Comparison of ENCODE assay signal across 1 cellular context in genomic region chr6:84547341-84547794, GRCh38.
TF ChIP-seq lines count a peak whose summit lies in the region.

No MANE protein-coding gene starts in this region.

TF ChIP-seq in K562, 482 proteins besides CTCF, POLR2A, EP300 and RAD21 (continued from another document and continues in another):
- TF ChIP-seq, protein P1, sequence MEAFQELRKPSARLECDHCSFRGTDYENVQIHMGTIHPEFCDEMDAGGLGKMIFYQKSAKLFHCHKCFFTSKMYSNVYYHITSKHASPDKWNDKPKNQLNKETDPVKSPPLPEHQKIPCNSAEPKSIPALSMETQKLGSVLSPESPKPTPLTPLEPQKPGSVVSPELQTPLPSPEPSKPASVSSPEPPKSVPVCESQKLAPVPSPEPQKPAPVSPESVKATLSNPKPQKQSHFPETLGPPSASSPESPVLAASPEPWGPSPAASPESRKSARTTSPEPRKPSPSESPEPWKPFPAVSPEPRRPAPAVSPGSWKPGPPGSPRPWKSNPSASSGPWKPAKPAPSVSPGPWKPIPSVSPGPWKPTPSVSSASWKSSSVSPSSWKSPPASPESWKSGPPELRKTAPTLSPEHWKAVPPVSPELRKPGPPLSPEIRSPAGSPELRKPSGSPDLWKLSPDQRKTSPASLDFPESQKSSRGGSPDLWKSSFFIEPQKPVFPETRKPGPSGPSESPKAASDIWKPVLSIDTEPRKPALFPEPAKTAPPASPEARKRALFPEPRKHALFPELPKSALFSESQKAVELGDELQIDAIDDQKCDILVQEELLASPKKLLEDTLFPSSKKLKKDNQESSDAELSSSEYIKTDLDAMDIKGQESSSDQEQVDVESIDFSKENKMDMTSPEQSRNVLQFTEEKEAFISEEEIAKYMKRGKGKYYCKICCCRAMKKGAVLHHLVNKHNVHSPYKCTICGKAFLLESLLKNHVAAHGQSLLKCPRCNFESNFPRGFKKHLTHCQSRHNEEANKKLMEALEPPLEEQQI (IDR thresholded peaks at IDR 0.05), result 0 out of 2 replicates have a peak, but pooled peaks have one; percentile 46
- TF ChIP-seq TARDBP (IDR thresholded peaks at IDR 0.05) (peak; percentile 84), SMARCB1 (IDR thresholded peaks at IDR 0.05; ENCODE audit: insufficient read length, low read depth) (no peak), LCOR (CRISPR knock-in tag; IDR thresholded peaks at IDR 0.05) (no peak), KDM1A (IDR thresholded peaks at IDR 0.05) (peak; percentile 99), CREM (IDR thresholded peaks at IDR 0.05; ENCODE audit: low read depth) (peak; percentile 66), ZNF589 (CRISPR knock-in tag; IDR thresholded peaks at IDR 0.05; ENCODE audit: low read depth) (peak; percentile 92), ATF7 (IDR thresholded peaks at IDR 0.05) (peak; percentile 73), ZKSCAN8 (CRISPR knock-in tag; IDR thresholded peaks at IDR 0.05) (peak; percentile 24; the same call in 1 of the 2 replicates), NFE2 (IDR thresholded peaks at IDR 0.05; ENCODE audit: low read depth) (peak; percentile 91), MYC (IDR thresholded peaks at IDR 0.05; ENCODE audit: low read depth, low read length) (peak; percentile 43; the same call in 1 of the 2 replicates), MYC (CRISPR knock-in tag; IDR thresholded peaks at IDR 0.05; ENCODE audit: borderline replicate concordance, low read depth) (no peak), CBFA2T3 (IDR thresholded peaks at IDR 0.05) (peak; percentile 96), ZNF436 (CRISPR knock-in tag; IDR thresholded peaks at IDR 0.05) (no peak), ESRRA (IDR thresholded peaks at IDR 0.05; ENCODE audit: borderline replicate concordance, low read depth) (peak; percentile 97; the same call in 1 of the 2 replicates), TEAD1 (CRISPR knock-in tag; IDR thresholded peaks at IDR 0.05) (peak in 1 of 2 experiments; percentile 97; a peak in 2 of 4 replicates), ZBTB17 (CRISPR knock-in tag; IDR thresholded peaks at IDR 0.05) (peak; percentile 85), SNRNP70 (optimal IDR thresholded peaks at IDR 0.05; ENCODE audit: low read depth, low read length) (no peak), SREBF2 (CRISPR knock-in tag; IDR thresholded peaks at IDR 0.05) (no peak), MECOM (CRISPR knock-in tag; IDR thresholded peaks at IDR 0.05) (peak; percentile 55; the same call in 1 of the 2 replicates), ZEB2 (IDR thresholded peaks at IDR 0.05) (peak; percentile 98), NCOA2 (IDR thresholded peaks at IDR 0.05; ENCODE audit: partially characterized antibody in 2 of 2) (peak in 1 of 2 experiments; percentile 71), STAT5B (CRISPR knock-in tag; IDR thresholded peaks at IDR 0.05) (no peak), ZNF766 (CRISPR knock-in tag; conservative IDR thresholded peaks at IDR 0.05) (peak; percentile 89), ZNF384 (IDR thresholded peaks at IDR 0.05; ENCODE audit: low read depth, low read length) (no peak), MAFG (tag; conservative IDR thresholded peaks at IDR 0.05) (peak; percentile 92), FOSL1 (tag; conservative IDR thresholded peaks at IDR 0.05) (peak; percentile 99), CEBPG (CRISPR knock-in tag; IDR thresholded peaks at IDR 0.05) (no peak), CEBPG (tag; conservative IDR thresholded peaks at IDR 0.05 in 1 of 2, IDR thresholded peaks at IDR 0.05 in 1 of 2) (peak in 1 of 2 experiments; percentile 41; a peak in 3 of 4 replicates), ELF2 (CRISPR knock-in tag; IDR thresholded peaks at IDR 0.05) (no peak), MTA1 (IDR thresholded peaks at IDR 0.05; ENCODE audit: borderline replicate concordance) (peak; percentile 88; the same call in 1 of the 2 replicates), TAF9B (IDR thresholded peaks at IDR 0.05; ENCODE audit: partially characterized antibody) (no peak), CBFA2T2 (conservative IDR thresholded peaks at IDR 0.05) (peak; percentile 93), SMARCE1 (IDR thresholded peaks at IDR 0.05) (peak; percentile 98), SMARCA4 (IDR thresholded peaks at IDR 0.05) (peak; percentile 96), MTA2 (IDR thresholded peaks at IDR 0.05; ENCODE audit: low read depth) (peak; percentile 91), TCF3 (CRISPR knock-in tag; IDR thresholded peaks at IDR 0.05) (peak; percentile 91), CBX3 (IDR thresholded peaks at IDR 0.05; ENCODE audit: borderline replicate concordance in 1 of 2, low read length in 2 of 2) (0 out of 3 replicates have a peak, but pooled peaks of 1 of the 2 experiments have one; percentile 40), HMG20A (CRISPR knock-in tag; conservative IDR thresholded peaks at IDR 0.05) (peak; percentile 90), ZNF717 (CRISPR knock-in tag; IDR thresholded peaks at IDR 0.05) (no peak), CLOCK (CRISPR knock-in tag; IDR thresholded peaks at IDR 0.05; ENCODE audit: borderline replicate concordance) (0 out of 2 replicates have a peak, but pooled peaks have one; percentile 57), RAD51 (IDR thresholded peaks at IDR 0.05; ENCODE audit: borderline replicate concordance, low read depth) (peak; percentile 72), PATZ1 (CRISPR knock-in tag; IDR thresholded peaks at IDR 0.05; ENCODE audit: borderline replicate concordance) (0 out of 2 replicates have a peak, but pooled peaks have one; percentile 66), CBFB (CRISPR knock-in tag; IDR thresholded peaks at IDR 0.05) (peak; percentile 89; the same call in 1 of the 2 replicates), ZNF316 (IDR thresholded peaks at IDR 0.05) (peak; percentile 75), PYGO2 (tag; IDR thresholded peaks at IDR 0.05) (peak; percentile 91), NBN (IDR thresholded peaks at IDR 0.05; ENCODE audit: low read depth) (peak; percentile 84; the same call in 1 of the 2 replicates)
- TF ChIP-seq, protein P2, sequence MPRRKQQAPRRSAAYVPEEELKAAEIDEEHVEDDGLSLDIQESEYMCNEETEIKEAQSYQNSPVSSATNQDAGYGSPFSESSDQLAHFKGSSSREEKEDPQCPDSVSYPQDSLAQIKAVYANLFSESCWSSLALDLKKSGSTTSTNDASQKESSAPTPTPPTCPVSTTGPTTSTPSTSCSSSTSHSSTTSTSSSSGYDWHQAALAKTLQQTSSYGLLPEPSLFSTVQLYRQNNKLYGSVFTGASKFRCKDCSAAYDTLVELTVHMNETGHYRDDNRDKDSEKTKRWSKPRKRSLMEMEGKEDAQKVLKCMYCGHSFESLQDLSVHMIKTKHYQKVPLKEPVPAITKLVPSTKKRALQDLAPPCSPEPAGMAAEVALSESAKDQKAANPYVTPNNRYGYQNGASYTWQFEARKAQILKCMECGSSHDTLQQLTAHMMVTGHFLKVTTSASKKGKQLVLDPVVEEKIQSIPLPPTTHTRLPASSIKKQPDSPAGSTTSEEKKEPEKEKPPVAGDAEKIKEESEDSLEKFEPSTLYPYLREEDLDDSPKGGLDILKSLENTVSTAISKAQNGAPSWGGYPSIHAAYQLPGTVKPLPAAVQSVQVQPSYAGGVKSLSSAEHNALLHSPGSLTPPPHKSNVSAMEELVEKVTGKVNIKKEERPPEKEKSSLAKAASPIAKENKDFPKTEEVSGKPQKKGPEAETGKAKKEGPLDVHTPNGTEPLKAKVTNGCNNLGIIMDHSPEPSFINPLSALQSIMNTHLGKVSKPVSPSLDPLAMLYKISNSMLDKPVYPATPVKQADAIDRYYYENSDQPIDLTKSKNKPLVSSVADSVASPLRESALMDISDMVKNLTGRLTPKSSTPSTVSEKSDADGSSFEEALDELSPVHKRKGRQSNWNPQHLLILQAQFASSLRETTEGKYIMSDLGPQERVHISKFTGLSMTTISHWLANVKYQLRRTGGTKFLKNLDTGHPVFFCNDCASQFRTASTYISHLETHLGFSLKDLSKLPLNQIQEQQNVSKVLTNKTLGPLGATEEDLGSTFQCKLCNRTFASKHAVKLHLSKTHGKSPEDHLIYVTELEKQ (CRISPR knock-in tag; IDR thresholded peaks at IDR 0.05), result no peak
- TF ChIP-seq, protein P3, sequence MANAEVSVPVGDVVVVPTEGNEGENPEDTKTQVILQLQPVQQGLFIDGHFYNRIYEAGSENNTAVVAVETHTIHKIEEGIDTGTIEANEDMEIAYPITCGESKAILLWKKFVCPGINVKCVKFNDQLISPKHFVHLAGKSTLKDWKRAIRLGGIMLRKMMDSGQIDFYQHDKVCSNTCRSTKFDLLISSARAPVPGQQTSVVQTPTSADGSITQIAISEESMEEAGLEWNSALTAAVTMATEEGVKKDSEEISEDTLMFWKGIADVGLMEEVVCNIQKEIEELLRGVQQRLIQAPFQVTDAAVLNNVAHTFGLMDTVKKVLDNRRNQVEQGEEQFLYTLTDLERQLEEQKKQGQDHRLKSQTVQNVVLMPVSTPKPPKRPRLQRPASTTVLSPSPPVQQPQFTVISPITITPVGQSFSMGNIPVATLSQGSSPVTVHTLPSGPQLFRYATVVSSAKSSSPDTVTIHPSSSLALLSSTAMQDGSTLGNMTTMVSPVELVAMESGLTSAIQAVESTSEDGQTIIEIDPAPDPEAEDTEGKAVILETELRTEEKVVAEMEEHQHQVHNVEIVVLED (CRISPR knock-in tag; IDR thresholded peaks at IDR 0.05), result no peak
- TF ChIP-seq, protein P4, sequence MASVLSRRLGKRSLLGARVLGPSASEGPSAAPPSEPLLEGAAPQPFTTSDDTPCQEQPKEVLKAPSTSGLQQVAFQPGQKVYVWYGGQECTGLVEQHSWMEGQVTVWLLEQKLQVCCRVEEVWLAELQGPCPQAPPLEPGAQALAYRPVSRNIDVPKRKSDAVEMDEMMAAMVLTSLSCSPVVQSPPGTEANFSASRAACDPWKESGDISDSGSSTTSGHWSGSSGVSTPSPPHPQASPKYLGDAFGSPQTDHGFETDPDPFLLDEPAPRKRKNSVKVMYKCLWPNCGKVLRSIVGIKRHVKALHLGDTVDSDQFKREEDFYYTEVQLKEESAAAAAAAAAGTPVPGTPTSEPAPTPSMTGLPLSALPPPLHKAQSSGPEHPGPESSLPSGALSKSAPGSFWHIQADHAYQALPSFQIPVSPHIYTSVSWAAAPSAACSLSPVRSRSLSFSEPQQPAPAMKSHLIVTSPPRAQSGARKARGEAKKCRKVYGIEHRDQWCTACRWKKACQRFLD (CRISPR knock-in tag; IDR thresholded peaks at IDR 0.05), result peak; percentile 91
- TF ChIP-seq, protein P5, sequence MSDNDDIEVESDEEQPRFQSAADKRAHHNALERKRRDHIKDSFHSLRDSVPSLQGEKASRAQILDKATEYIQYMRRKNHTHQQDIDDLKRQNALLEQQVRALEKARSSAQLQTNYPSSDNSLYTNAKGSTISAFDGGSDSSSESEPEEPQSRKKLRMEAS (CRISPR knock-in tag; IDR thresholded peaks at IDR 0.05), result no peak
- TF ChIP-seq, protein P6, sequence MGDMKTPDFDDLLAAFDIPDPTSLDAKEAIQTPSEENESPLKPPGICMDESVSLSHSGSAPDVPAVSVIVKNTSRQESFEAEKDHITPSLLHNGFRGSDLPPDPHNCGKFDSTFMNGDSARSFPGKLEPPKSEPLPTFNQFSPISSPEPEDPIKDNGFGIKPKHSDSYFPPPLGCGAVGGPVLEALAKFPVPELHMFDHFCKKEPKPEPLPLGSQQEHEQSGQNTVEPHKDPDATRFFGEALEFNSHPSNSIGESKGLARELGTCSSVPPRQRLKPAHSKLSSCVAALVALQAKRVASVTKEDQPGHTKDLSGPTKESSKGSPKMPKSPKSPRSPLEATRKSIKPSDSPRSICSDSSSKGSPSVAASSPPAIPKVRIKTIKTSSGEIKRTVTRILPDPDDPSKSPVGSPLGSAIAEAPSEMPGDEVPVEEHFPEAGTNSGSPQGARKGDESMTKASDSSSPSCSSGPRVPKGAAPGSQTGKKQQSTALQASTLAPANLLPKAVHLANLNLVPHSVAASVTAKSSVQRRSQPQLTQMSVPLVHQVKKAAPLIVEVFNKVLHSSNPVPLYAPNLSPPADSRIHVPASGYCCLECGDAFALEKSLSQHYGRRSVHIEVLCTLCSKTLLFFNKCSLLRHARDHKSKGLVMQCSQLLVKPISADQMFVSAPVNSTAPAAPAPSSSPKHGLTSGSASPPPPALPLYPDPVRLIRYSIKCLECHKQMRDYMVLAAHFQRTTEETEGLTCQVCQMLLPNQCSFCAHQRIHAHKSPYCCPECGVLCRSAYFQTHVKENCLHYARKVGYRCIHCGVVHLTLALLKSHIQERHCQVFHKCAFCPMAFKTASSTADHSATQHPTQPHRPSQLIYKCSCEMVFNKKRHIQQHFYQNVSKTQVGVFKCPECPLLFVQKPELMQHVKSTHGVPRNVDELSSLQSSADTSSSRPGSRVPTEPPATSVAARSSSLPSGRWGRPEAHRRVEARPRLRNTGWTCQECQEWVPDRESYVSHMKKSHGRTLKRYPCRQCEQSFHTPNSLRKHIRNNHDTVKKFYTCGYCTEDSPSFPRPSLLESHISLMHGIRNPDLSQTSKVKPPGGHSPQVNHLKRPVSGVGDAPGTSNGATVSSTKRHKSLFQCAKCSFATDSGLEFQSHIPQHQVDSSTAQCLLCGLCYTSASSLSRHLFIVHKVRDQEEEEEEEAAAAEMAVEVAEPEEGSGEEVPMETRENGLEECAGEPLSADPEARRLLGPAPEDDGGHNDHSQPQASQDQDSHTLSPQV (IDR thresholded peaks at IDR 0.05), result no peak
